ENCODE assay signal across 12 cellular contexts in genomic region chr11:266676-267439, GRCh38. TPM values are rescaled to one million over a fixed set of nuclear protein-coding genes. Genes with fewer than 3 reads are reported as not detected.
DNase-seq lines count a peak whose midpoint lies in the region; ATAC-seq lines count a peak whose summit lies in the region.
"Had no signal": no experiment of that assay in that cellular context is flagged by ENCODE, and none has a peak within 500 bp of the region (broad histone marks: within the 10 kb centered on the region; RNA-seq: fewer than 3 reads in every experiment).

No MANE protein-coding gene starts in this region.

- CTCF ChIA-PET in T-cell (lab: Charles Lee) = interaction anchor here in 1 of 2 donors (1.7 to 3.7 kb wide), 2 partner anchors 16 to 60 kb away, joined by 4 to 23 read pairs; partner anchors contain the start of genes BET1L and RIC8A

- ATAC-seq in T-cell (replicated peaks in 1 of 4) (peak in 1 of 4 experiments; percentile 1), GM21737 (IDR thresholded peaks at IDR 0.05; ENCODE audit: unreplicated experiment) (no peak)
- no peak for ATAC-seq in central memory CD8-positive, alpha-beta T cell (replicated peaks; ENCODE audit: extremely low read depth, poor library complexity, severe bottlenecking)
- no peak for ATAC-seq in stimulated activated naive B cell treated with anti-CD40 and anti-IgM and Interleukin-4, amounts not matched to agents 10 μg/mL and 1 μg/mL and 100 μg/mL, for 72 hours (replicated peaks)

- peak; percentile 43 for DNase-seq in activated CD4-positive, alpha-beta T cell treated with anti-CD3 and anti-CD28 coated beads for 48 hours
- DNase-seq in activated CD4-positive, alpha-beta T cell treated with anti-CD3 and anti-CD28 coated beads, Interleukin-2, amount 50 U/mL, for 1 hour = no peak
- peak in 3 of 34 experiments; percentile 16 to 30 (median 24) for DNase-seq in T-cell
- no peak for DNase-seq in central memory CD8-positive, alpha-beta T cell (ENCODE audit: low spot score in 2 of 2)
- no peak for DNase-seq in stimulated activated naive B cell treated with anti-CD40 and anti-IgM and Interleukin-4, amounts not matched to agents 10 μg/mL and 1 μg/mL and 100 μg/mL, for 72 hours
- no peak for DNase-seq in SW 1271 (lab: John Stamatoyannopoulos, UW)
- DNase-seq in NCI-H187 treated with DMSO at 0.1 percent for 48 hours (lab: John Stamatoyannopoulos, UW) = no peak

- POLR2A ChIA-PET in T-cell (lab: Charles Lee) = interaction anchor here in 1 of 2 donors (1.0 kb wide), 1 partner anchor 32 kb away, joined by 3 read pairs; no protein-coding TSS in a partner anchor

- peaks cover 27 to 40% (median 35%) of the 10 kb centered on the region in 3 donors for H3K4me1 Mint-ChIP-seq in T-cell
- peaks cover 29% of the 10 kb centered on the region for H3K4me1 Mint-ChIP-seq in central memory CD8-positive, alpha-beta T cell
- H3K4me1 Mint-ChIP-seq in stimulated activated naive B cell treated with anti-CD40 and anti-IgM and Interleukin-4, amounts not matched to agents 10 μg/mL and 1 μg/mL and 100 μg/mL, for 72 hours = peaks cover 25 to 61% of the 10 kb centered on the region in 2 donors

- no peaks in the 10 kb centered on the region for H3K36me3 Mint-ChIP-seq in T-cell
- peaks cover 13% of the 10 kb centered on the region for H3K36me3 Mint-ChIP-seq in central memory CD8-positive, alpha-beta T cell (ENCODE audit: insufficient read depth)
- H3K36me3 Mint-ChIP-seq in stimulated activated naive B cell treated with anti-CD40 and anti-IgM and Interleukin-4, amounts not matched to agents 10 μg/mL and 1 μg/mL and 100 μg/mL, for 72 hours = peaks cover 0 to 2% of the 10 kb centered on the region in 2 donors

- H3K9me3 Mint-ChIP-seq in T-cell = no peaks in the 10 kb centered on the region
- H3K9me3 Mint-ChIP-seq in central memory CD8-positive, alpha-beta T cell = no peaks in the 10 kb centered on the region
- peaks cover 3% of the 10 kb centered on the region in 2 donors for H3K9me3 Mint-ChIP-seq in stimulated activated naive B cell treated with anti-CD40 and anti-IgM and Interleukin-4, amounts not matched to agents 10 μg/mL and 1 μg/mL and 100 μg/mL, for 72 hours

- H3K4me3 Mint-ChIP-seq in T-cell = peak overlapping the region; percentile 43 to 83 (median 72)
- peak overlapping the region; percentile 93 for H3K4me3 Mint-ChIP-seq in central memory CD8-positive, alpha-beta T cell
- peak overlapping the region; percentile 64 to 75 for H3K4me3 Mint-ChIP-seq in stimulated activated naive B cell treated with anti-CD40 and anti-IgM and Interleukin-4, amounts not matched to agents 10 μg/mL and 1 μg/mL and 100 μg/mL, for 72 hours

- no peaks in the 10 kb centered on the region for H3K27me3 Mint-ChIP-seq in T-cell
- no peaks in the 10 kb centered on the region for H3K27me3 Mint-ChIP-seq in central memory CD8-positive, alpha-beta T cell
- H3K27me3 Mint-ChIP-seq in stimulated activated naive B cell treated with anti-CD40 and anti-IgM and Interleukin-4, amounts not matched to agents 10 μg/mL and 1 μg/mL and 100 μg/mL, for 72 hours = no peaks in the 10 kb centered on the region

- H3K27ac Mint-ChIP-seq in T-cell = peak overlapping the region; percentile 83 to 85
- H3K27ac Mint-ChIP-seq in central memory CD8-positive, alpha-beta T cell (ENCODE audit: low read depth) = peak overlapping the region; percentile 95
- peak overlapping the region; percentile 87 for H3K27ac Mint-ChIP-seq in stimulated activated naive B cell treated with anti-CD40 and anti-IgM and Interleukin-4, amounts not matched to agents 10 μg/mL and 1 μg/mL and 100 μg/mL, for 72 hours

RNA-seq across cellular contexts. Expression of gene NLRP6, which starts 11.3 kb away (rescaled TPM):
- total RNA-seq in T-cell = 10 to 100 TPM in 3 of 5 donors, 1 to 10 TPM in 2; 6.7 to 27.7 (median 20.9) TPM
- total RNA-seq: endothelial cell of umbilical vein, LHCN-M2 had no signal

RNA-seq across cellular contexts. Expression of gene PGGHG, which starts 22.1 kb away (rescaled TPM):
- 100 to 1,000 TPM; 252 to 818 (median 459) TPM for total RNA-seq in T-cell

RNA-seq across cellular contexts. Expression of gene PSMD13, which starts 30.1 kb away (rescaled TPM):
- total RNA-seq in T-cell = 100 to 1,000 TPM in 4 of 5 donors, 10 to 100 TPM in 1; 74.0 to 115 (median 108) TPM

RNA-seq across cellular contexts. Expression of gene SIRT3, which starts 30.7 kb away (rescaled TPM):
- total RNA-seq in T-cell = 10 to 100 TPM; 22.0 to 33.0 (median 26.3) TPM

RNA-seq across cellular contexts. Expression of gene IFITM5, which starts 32.5 kb away (rescaled TPM):
- total RNA-seq in T-cell = not detected
- total RNA-seq: endothelial cell of umbilical vein, LHCN-M2, liver, suprapubic skin had no signal
